ENCODE assay signal across 17 cellular contexts in the genomic region with DNA sequence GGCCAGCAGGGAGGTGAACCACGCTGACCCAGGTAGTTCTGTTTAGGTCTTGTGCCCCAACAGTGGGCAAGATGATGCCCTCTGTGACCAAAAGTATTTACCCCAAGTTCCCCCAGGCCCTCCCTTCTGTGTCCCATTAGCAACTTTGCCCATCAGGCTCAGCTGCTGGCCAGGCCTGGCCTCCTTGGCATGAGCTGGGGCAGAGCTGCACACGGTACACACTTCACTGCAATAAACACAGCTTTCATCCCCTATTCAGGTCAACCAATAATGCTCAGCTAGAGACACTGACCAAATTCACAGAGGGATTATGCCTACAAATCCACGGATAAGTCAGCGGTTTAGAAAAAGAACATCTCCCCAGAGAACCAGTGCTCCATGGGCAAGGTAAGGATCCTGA.
DNase-seq lines count a peak whose midpoint lies in the region; ATAC-seq and TF ChIP-seq lines count a peak whose summit lies in the region.
"Had no signal": no experiment of that assay in that cellular context is flagged by ENCODE, and none has a peak within 500 bp of the region (broad histone marks: within the 10 kb centered on the region; RNA-seq: fewer than 3 reads in every experiment).

No MANE protein-coding gene starts in this region.

- DNase-seq in PC-9 = no peak
- DNase-seq in epithelial cell of prostate (ENCODE audit: low read depth, low spot score) = no peak
- peak; percentile 55 for DNase-seq in osteoblast (ENCODE audit: insufficient read length, low spot score, missing footprints)
- no peak for DNase-seq in T-helper 9 cell
- DNase-seq in activated T-helper 1 cell treated with anti-CD3 and anti-CD28 coated beads, Interleukin-12 subunit alpha, Interleukin-12 subunit beta, Interleukin-2, Interleukin-4 antibody, amounts not matched to agents 30 ng/mL and 10 ng/mL and 1 ng/mL, durations not matched to agents 14 hours and 24 hours and 36 hours (ENCODE audit: low spot score) = no peak
- DNase-seq: activated naive CD4-positive, alpha-beta T cell treated with anti-CD3 and anti-CD28 coated beads, Interleukin-2, amount 50 U/mL, for 16 hours; foreskin melanocyte; NCI-H1694; NCI-H446 had no signal

- intact Hi-C loops in PC-9 (cut with micrococcal nuclease; ENCODE audit: unreplicated experiment) = loop anchor here (5.0 kb wide), 1 partner anchor 175 kb away; no protein-coding TSS in a partner anchor
- intact Hi-C loops in activated T-helper 1 cell treated with anti-CD3 and anti-CD28 coated beads, Interleukin-12 subunit alpha, Interleukin-12 subunit beta, Interleukin-2, Interleukin-4 antibody, amounts not matched to agents 30 ng/mL and 10 ng/mL and 1 ng/mL, durations not matched to agents 14 hours and 24 hours and 36 hours (cut with micrococcal nuclease) = no loop called here

- H3K27me3 ChIP-seq in DOHH2 (ENCODE audit: control insufficient read depth, low read length) (no peaks in the 10 kb centered on the region), PC-9 (ENCODE audit: insufficient read depth, low read depth) (no peaks in the 10 kb centered on the region), osteoblast (ENCODE audit: insufficient read depth, low read length) (no peaks in the 10 kb centered on the region)
- H3K27me3 ChIP-seq: SJSA1, suprapubic skin had no signal

- H3K9me2 ChIP-seq in DOHH2 (replicated peaks; ENCODE audit: control insufficient read depth, low read length) (no peaks in the 10 kb centered on the region), PC-9 (ENCODE audit: insufficient read depth) (no peaks in the 10 kb centered on the region)

- H3K9me3 Mint-ChIP-seq in activated T-helper 1 cell treated with anti-CD3 and anti-CD28 coated beads, Interleukin-12 subunit alpha, Interleukin-12 subunit beta, Interleukin-2, Interleukin-4 antibody, amounts not matched to agents 30 ng/mL and 10 ng/mL and 1 ng/mL, durations not matched to agents 14 hours and 24 hours and 36 hours = no peaks in the 10 kb centered on the region
- H3K9me3 Mint-ChIP-seq: endodermal cell; natural killer cell treated with Interleukin-12 subunit alpha and Interleukin-12 subunit beta and Interleukin-15 and Interleukin-18, amount 100 ng/mL, for 72 hours had no signal

- H3K9me3 ChIP-seq in DOHH2 (ENCODE audit: control insufficient read depth, insufficient read depth, low read length) = no peaks in the 10 kb centered on the region
- H3K9me3 ChIP-seq in PC-9 (ENCODE audit: insufficient read depth, low read depth) = no peaks in the 10 kb centered on the region
- H3K9me3 ChIP-seq in osteoblast (ENCODE audit: low read depth, low read length) = no peaks in the 10 kb centered on the region
- H3K9me3 ChIP-seq: SJSA1, suprapubic skin had no signal

- TF ChIP-seq CTCF in DOHH2 (IDR thresholded peaks at IDR 0.05; ENCODE audit: low read depth, low read length, poor library complexity, severe bottlenecking) = no peak
- no peak for TF ChIP-seq CTCF in PC-9 (conservative IDR thresholded peaks at IDR 0.05)
- no peak for TF ChIP-seq CTCF in osteoblast (IDR thresholded peaks at IDR 0.05; ENCODE audit: extremely low read depth, low read depth, low read length)

- H3K36me3 Mint-ChIP-seq in activated T-helper 1 cell treated with anti-CD3 and anti-CD28 coated beads, Interleukin-12 subunit alpha, Interleukin-12 subunit beta, Interleukin-2, Interleukin-4 antibody, amounts not matched to agents 30 ng/mL and 10 ng/mL and 1 ng/mL, durations not matched to agents 14 hours and 24 hours and 36 hours (ENCODE audit: low read depth) = peaks cover 14% of the 10 kb centered on the region

- no peak overlapping the region for H3K4me3 Mint-ChIP-seq in activated T-helper 1 cell treated with anti-CD3 and anti-CD28 coated beads, Interleukin-12 subunit alpha, Interleukin-12 subunit beta, Interleukin-2, Interleukin-4 antibody, amounts not matched to agents 30 ng/mL and 10 ng/mL and 1 ng/mL, durations not matched to agents 14 hours and 24 hours and 36 hours
- H3K4me3 Mint-ChIP-seq: activated CD4-positive, alpha-beta T cell treated with anti-CD3 and anti-CD28 coated beads for 36 hours; endodermal cell; natural killer cell treated with Interleukin-12 subunit alpha and Interleukin-12 subunit beta and Interleukin-15 and Interleukin-18, amount 100 ng/mL, for 72 hours had no signal

- H3K27ac Mint-ChIP-seq in activated T-helper 1 cell treated with anti-CD3 and anti-CD28 coated beads, Interleukin-12 subunit alpha, Interleukin-12 subunit beta, Interleukin-2, Interleukin-4 antibody, amounts not matched to agents 30 ng/mL and 10 ng/mL and 1 ng/mL, durations not matched to agents 14 hours and 24 hours and 36 hours = no peak overlapping the region
- H3K27ac Mint-ChIP-seq: activated CD4-positive, alpha-beta T cell treated with anti-CD3 and anti-CD28 coated beads for 36 hours had no signal

- H3K4me3 ChIP-seq in DOHH2 (ENCODE audit: low read length) (no peak overlapping the region), PC-9 (no peak overlapping the region), osteoblast (ENCODE audit: insufficient read depth, low read length) (no peak overlapping the region)
- H3K4me3 ChIP-seq: GM23248, SJSA1, suprapubic skin had no signal

- peaks cover 5% of the 10 kb centered on the region for H3K4me1 Mint-ChIP-seq in activated T-helper 1 cell treated with anti-CD3 and anti-CD28 coated beads, Interleukin-12 subunit alpha, Interleukin-12 subunit beta, Interleukin-2, Interleukin-4 antibody, amounts not matched to agents 30 ng/mL and 10 ng/mL and 1 ng/mL, durations not matched to agents 14 hours and 24 hours and 36 hours (ENCODE audit: low read depth)
- H3K4me1 Mint-ChIP-seq: activated CD4-positive, alpha-beta T cell treated with anti-CD3 and anti-CD28 coated beads for 36 hours; endodermal cell had no signal

- peaks cover 51% of the 10 kb centered on the region for H3K4me1 ChIP-seq in DOHH2 (ENCODE audit: control insufficient read depth, low read length)
- H3K4me1 ChIP-seq in PC-9 (replicated peaks; ENCODE audit: insufficient read depth) = peaks cover 49% of the 10 kb centered on the region
- peaks cover 12% of the 10 kb centered on the region for H3K4me1 ChIP-seq in osteoblast (ENCODE audit: insufficient read depth, low read length)
- H3K4me1 ChIP-seq: SJSA1 had no signal

- TSS peak; percentile 55 for BruUV-seq in PC-9 (replicated peaks; lab: Mats Ljungman, UMichigan)

- POLR2A ChIA-PET in PC-9 (lab: Charles Lee; ENCODE audit: unreplicated experiment) = interaction anchor here (0.5 to 1.2 kb wide), 6 partner anchors 19 to 1821 kb away, joined by 3 to 13 read pairs (median 4); no protein-coding TSS in a partner anchor

- H3K36me3 ChIP-seq in DOHH2 (ENCODE audit: control insufficient read depth, low read length) (peaks cover 56% of the 10 kb centered on the region), PC-9 (ENCODE audit: low read depth) (no peaks in the 10 kb centered on the region; the same call in 1 of the 2 replicates), osteoblast (ENCODE audit: insufficient read depth, low read length) (no peaks in the 10 kb centered on the region)
- H3K36me3 ChIP-seq: SJSA1 had no signal

- H3K4me2 ChIP-seq in DOHH2 (ENCODE audit: low read length) (0 out of 2 replicates have a peak overlapping the region, but pooled peaks have one; percentile 63), PC-9 (peak overlapping the region; percentile 52), osteoblast (ENCODE audit: insufficient read depth, low read length) (no peak overlapping the region)

- H3K79me2 ChIP-seq in DOHH2 (ENCODE audit: control insufficient read depth, low read length) (peaks cover 25% of the 10 kb centered on the region), PC-9 (ENCODE audit: low read depth) (0 out of 2 replicates have a peak, but pooled peaks cover 8% of the 10 kb centered on the region), osteoblast (ENCODE audit: insufficient read depth, low read length) (no peaks in the 10 kb centered on the region)

- H3K27ac ChIP-seq in DOHH2 (ENCODE audit: low read depth, low read length) (no peak overlapping the region), PC-9 (peak overlapping the region; percentile 62), epithelial cell of prostate (peak overlapping the region; percentile 72), osteoblast (ENCODE audit: low read depth, low read length) (no peak overlapping the region)
- H3K27ac ChIP-seq: GM23248, SJSA1, suprapubic skin had no signal

- H4K20me1 ChIP-seq in DOHH2 (ENCODE audit: control insufficient read depth, insufficient read depth, low read depth, low read length) = no peaks in the 10 kb centered on the region
- H4K20me1 ChIP-seq in PC-9 (ENCODE audit: insufficient read depth) = no peaks in the 10 kb centered on the region; the same call in 1 of the 2 replicates
- peaks cover 23% of the 10 kb centered on the region for H4K20me1 ChIP-seq in osteoblast (ENCODE audit: insufficient read depth, low read length)

- ATAC-seq in HG02678 (IDR thresholded peaks at IDR 0.05; ENCODE audit: unreplicated experiment) = no peak

- CTCF ChIA-PET in PC-9 (lab: Charles Lee) = interaction anchor here (0.5 kb wide), 1 partner anchor 234 kb away, joined by 3 read pairs; no protein-coding TSS in a partner anchor

- H3F3A ChIP-seq in DOHH2 (ENCODE audit: control insufficient read depth, insufficient read depth) (0 out of 2 replicates have a peak, but pooled peaks cover 6% of the 10 kb centered on the region), PC-9 (ENCODE audit: insufficient read depth, low read depth) (peaks cover 29% of the 10 kb centered on the region)

- H2AFZ ChIP-seq in PC-9 = no peak overlapping the region
- no peak overlapping the region for H2AFZ ChIP-seq in osteoblast (ENCODE audit: low read length)
- H2AFZ ChIP-seq: GM23248 had no signal

- no peaks in the 10 kb centered on the region for H3K27me3 Mint-ChIP-seq in activated T-helper 1 cell treated with anti-CD3 and anti-CD28 coated beads, Interleukin-12 subunit alpha, Interleukin-12 subunit beta, Interleukin-2, Interleukin-4 antibody, amounts not matched to agents 30 ng/mL and 10 ng/mL and 1 ng/mL, durations not matched to agents 14 hours and 24 hours and 36 hours (ENCODE audit: insufficient read depth)
- H3K27me3 Mint-ChIP-seq: activated CD4-positive, alpha-beta T cell treated with anti-CD3 and anti-CD28 coated beads for 36 hours; natural killer cell treated with Interleukin-12 subunit alpha and Interleukin-12 subunit beta and Interleukin-15 and Interleukin-18, amount 100 ng/mL, for 72 hours had no signal

Comparison
In these comparisons a context has a peak if more than half of its experiments do, and no peak if none do; other contexts are left out.
1. H3K27ac ChIP-seq: peak in PC-9 (single experiment) and epithelial cell of prostate (single experiment); none in DOHH2 (single experiment) and osteoblast (single experiment).